ENCODE assay signal across 32 cellular contexts in the genomic region with DNA sequence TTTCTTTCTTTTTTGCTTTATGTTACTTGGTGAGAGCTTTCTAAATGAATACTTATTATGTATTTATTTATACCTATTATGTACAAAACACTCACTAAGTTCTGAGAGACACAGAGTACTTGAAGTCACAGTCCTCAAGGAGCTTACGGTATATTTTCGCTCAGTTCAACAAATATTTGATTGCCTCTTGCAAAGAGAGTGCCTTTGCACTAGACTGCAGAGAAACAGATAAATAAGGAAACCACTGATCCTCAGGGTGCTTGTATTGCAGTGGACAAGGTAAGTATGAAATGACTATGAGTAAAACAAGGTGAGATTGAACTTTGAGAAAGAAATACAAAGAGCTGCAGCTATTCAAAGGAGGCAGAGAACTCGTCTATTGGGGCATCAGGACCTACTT.
"Had no signal": no experiment of that assay in that cellular context is flagged by ENCODE, and none has a peak within 500 bp of the region (broad histone marks: within the 10 kb centered on the region; RNA-seq: fewer than 3 reads in every experiment).

No MANE protein-coding gene starts in this region.

- DNase-seq: activated B cell treated with CpG ODN at 0.5 μM for 24 hours; activated CD4-positive, alpha-beta memory T cell treated with anti-CD3 and anti-CD28 coated beads for 36 hours; activated CD4-positive, alpha-beta T cell treated with anti-CD3 and anti-CD28 coated beads for 4 hours; activated CD4-positive, alpha-beta T cell treated with anti-CD3 and anti-CD28 coated beads, Interleukin-2, amount 10 ng/mL, durations not matched to agents 24 days and 14 days; activated CD4-positive, alpha-beta T cell treated with anti-CD3 and anti-CD28 coated beads, Interleukin-2, amount 50 U/mL, for 1 hour; activated CD4-positive, alpha-beta T cell treated with anti-CD3 and anti-CD28 coated beads, Interleukin-2, amount 50 U/mL, for 4 hours; activated CD4-positive, CD25-positive, alpha-beta regulatory T cell treated with anti-CD3 and anti-CD28 coated beads, Interleukin-2, amount 50 U/mL, for 72 hours; activated CD8-positive, alpha-beta memory T cell treated with anti-CD3 and anti-CD28 coated beads, Interleukin-2, amount 50 U/mL, for 4 hours; activated CD8-positive, alpha-beta T cell treated with anti-CD3 and anti-CD28 coated beads for 36 hours; activated effector memory CD4-positive, alpha-beta T cell treated with anti-CD3 and anti-CD28 coated beads, Interleukin-2, amount 50 U/mL, for 16 hours; activated gamma-delta T cell treated with Interleukin-2 at 50 U/mL for 16 hours; activated naive CD4-positive, alpha-beta T cell; activated naive CD4-positive, alpha-beta T cell treated with anti-CD3 and anti-CD28 coated beads for 36 hours; activated naive CD4-positive, alpha-beta T cell treated with anti-CD3 and anti-CD28 coated beads, Interleukin-2, amount 50 U/mL, for 16 hours; activated naive CD8-positive, alpha-beta T cell treated with anti-CD3 and anti-CD28 coated beads for 36 hours; activated T-cell treated with anti-CD3 and anti-CD28 coated beads for 4 hours; activated T-cell treated with anti-CD3 and anti-CD28 coated beads, Interleukin-2, amount 50 U/mL, for 1 hour; activated T-cell treated with anti-CD3 and anti-CD28 coated beads, Interleukin-2, amount 50 U/mL, for 4 hours; activated T-cell treated with anti-CD3 and anti-CD28 coated beads, Interleukin-2, amount 50 U/mL, for 72 hours; adrenal gland; amniotic stem cell; aorta; body of pancreas; brain microvascular endothelial cell; central memory CD4-positive, alpha-beta T cell; T-helper 1 cell; T-helper 2 cell; T-helper 9 cell had no signal

- H3K36me3 ChIP-seq: adrenal gland, brain microvascular endothelial cell, breast epithelium had no signal

- H3K9me3 ChIP-seq: adrenal gland, body of pancreas, breast epithelium had no signal

- H3K27me3 ChIP-seq: adrenal gland, body of pancreas, brain microvascular endothelial cell, breast epithelium had no signal

- H3K4me3 ChIP-seq: adrenal gland, body of pancreas, breast epithelium had no signal

- H3K4me1 ChIP-seq: breast epithelium had no signal

- ATAC-seq: activated CD8-positive, alpha-beta T cell treated with anti-CD3 and anti-CD28 coated beads for 36 hours; activated naive CD4-positive, alpha-beta T cell treated with anti-CD3 and anti-CD28 coated beads, Interleukin-2, amount 50 U/mL, for 72 hours; activated T-cell treated with anti-CD3 and anti-CD28 coated beads, Interleukin-2, amount 50 U/mL, for 4 hours; activated T-cell treated with anti-CD3 and anti-CD28 coated beads, Interleukin-2, amount 50 U/mL, for 72 hours; activated T-helper 17 cell treated with anti-CD3 and anti-CD28 coated beads, Interleukin-2, amount 50 U/mL, for 72 hours; body of pancreas had no signal

- H3K27ac ChIP-seq: adrenal gland, body of pancreas, brain microvascular endothelial cell, breast epithelium, VCaP had no signal
